8 cellular contexts compared by ENCODE assay signal in genomic region chr3:149128856-149129255, GRCh38. TPM values are rescaled to one million over a fixed set of nuclear protein-coding genes. Genes with fewer than 3 reads are reported as not detected.
DNase-seq lines count a peak whose midpoint lies in the region; ATAC-seq and TF ChIP-seq lines count a peak whose summit lies in the region.

No MANE protein-coding gene starts in this region.

- peak overlapping the region; percentile 83 for H3K4me2 ChIP-seq in neural progenitor cell

- H3K9me3 Mint-ChIP-seq in neural progenitor cell: no peaks in the 10 kb centered on the region

- H3K36me3 ChIP-seq in duodenal mucosa (ENCODE audit: control insufficient read depth in 1 of 2, insufficient read depth in 2 of 2, low read length in 2 of 2) (no peaks in the 10 kb centered on the region), neural progenitor cell (no peaks in the 10 kb centered on the region)

- DNase-seq in ELR (ENCODE audit: low read depth) (peak; percentile 19), LNCaP clone FGC (ENCODE audit: low read depth) (no peak), neural progenitor cell (ENCODE audit: low spot score) (no peak), SIG-M5 treated with dmso at 0.1 percent for 504 hours (lab: John Stamatoyannopoulos, UW; ENCODE audit: unreplicated experiment) (no peak), NCI-H524 (lab: John Stamatoyannopoulos, UW) (no peak)
- DNase-seq in activated CD4-positive, CD25-positive, alpha-beta regulatory T cell treated with anti-CD3 and anti-CD28 coated beads, Interleukin-2, amount 50 U/mL, for 72 hours: no peak

- H3K27ac Mint-ChIP-seq in neural progenitor cell: peak overlapping the region; percentile 22

- H2AFZ ChIP-seq in neural progenitor cell (replicated peaks): peak overlapping the region; percentile 75

- H3K9ac ChIP-seq in duodenal mucosa (ENCODE audit: low read depth in 1 of 2, low read length in 2 of 2) (peak overlapping the region; percentile 79 to 96), neural progenitor cell (no peak overlapping the region)

- H3K27me3 ChIP-seq in duodenal mucosa (ENCODE audit: control insufficient read depth in 1 of 2, insufficient read depth in 2 of 2, low read length in 2 of 2) (no peaks in the 10 kb centered on the region), neural progenitor cell (peaks cover 16% of the 10 kb centered on the region)

- H4K20me1 ChIP-seq in neural progenitor cell (ENCODE audit: low read depth): no peaks in the 10 kb centered on the region

- no peaks in the 10 kb centered on the region for H3F3A ChIP-seq in neural progenitor cell (ENCODE audit: low read depth)

- H3K4me3 ChIP-seq in LNCaP clone FGC (ENCODE audit: low read depth, low read length) (peak overlapping the region; percentile 72), duodenal mucosa (ENCODE audit: low read depth in 1 of 2, low read length in 2 of 2) (peak overlapping the region; percentile 94 to 99), neural progenitor cell (peak overlapping the region; percentile 64)

- TF ChIP-seq CTCF in LNCaP clone FGC (IDR thresholded peaks at IDR 0.05; ENCODE audit: control insufficient read depth, extremely low read depth, insufficient read depth): no peak
- TF ChIP-seq CTCF in neural progenitor cell (IDR thresholded peaks at IDR 0.05): no peak

- H3K36me3 Mint-ChIP-seq in neural progenitor cell: peaks cover 7% of the 10 kb centered on the region

- peaks cover 34% of the 10 kb centered on the region for H3K79me2 ChIP-seq in neural progenitor cell (ENCODE audit: low read depth)

- peak overlapping the region; percentile 95 for H3K4me3 Mint-ChIP-seq in neural progenitor cell

- peaks cover 25% of the 10 kb centered on the region for H3K4me1 Mint-ChIP-seq in neural progenitor cell

- no peak overlapping the region for H3K27ac ChIP-seq in duodenal mucosa (ENCODE audit: low read depth, low read length)
- H3K27ac ChIP-seq in neural progenitor cell: no peak overlapping the region

- H3K27me3 Mint-ChIP-seq in neural progenitor cell (ENCODE audit: insufficient read depth, low read depth): peaks cover 2% of the 10 kb centered on the region

- ATAC-seq in GM21576 (IDR thresholded peaks at IDR 0.05; ENCODE audit: unreplicated experiment): no peak

- no peaks in the 10 kb centered on the region for H3K9me3 ChIP-seq in duodenal mucosa (ENCODE audit: control insufficient read depth in 1 of 2, low read length in 2 of 2)
- H3K9me3 ChIP-seq in neural progenitor cell (ENCODE audit: low read depth): no peaks in the 10 kb centered on the region

- H3K4me1 ChIP-seq in duodenal mucosa (ENCODE audit: control insufficient read depth in 1 of 2, insufficient read depth in 2 of 2, low read length in 2 of 2): peaks cover 27 to 30% of the 10 kb centered on the region in 2 donors
- no peaks in the 10 kb centered on the region for H3K4me1 ChIP-seq in neural progenitor cell

RNA-seq across cellular contexts. Expression of gene HPS3, which starts 0.6 kb away (rescaled TPM):
- total RNA-seq in neural progenitor cell (ENCODE audit: low replicate concordance): 24.4 and 32.3 TPM in 2 replicates

RNA-seq across cellular contexts. Expression of gene HLTF, which starts 42.5 kb away (rescaled TPM):
- 39.5 and 76.1 TPM in 2 replicates for total RNA-seq in neural progenitor cell (ENCODE audit: low replicate concordance)
